Comparison of ENCODE assay signal across 34 cellular contexts in the genomic region with DNA sequence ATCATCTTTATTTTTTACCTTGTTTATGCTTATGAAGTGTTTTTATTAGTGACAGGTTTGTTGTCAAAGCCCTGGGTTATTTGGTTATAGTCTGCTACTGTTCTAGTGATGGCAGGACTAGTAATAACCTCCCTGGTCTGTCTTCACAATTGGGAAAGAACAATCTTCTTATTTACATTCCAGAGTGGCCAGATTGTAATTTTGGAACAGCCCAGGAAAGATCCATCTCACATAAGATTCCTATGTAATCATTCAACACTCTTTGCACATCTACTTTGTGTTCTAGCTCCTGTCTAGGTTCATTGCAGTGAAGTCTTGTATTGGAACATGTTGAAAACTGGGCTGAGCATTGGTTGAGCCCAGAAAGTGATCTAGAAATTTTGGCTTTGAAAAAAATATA.
"Had no signal": no experiment of that assay in that cellular context is flagged by ENCODE, and none has a peak within 500 bp of the region (broad histone marks: within the 10 kb centered on the region; RNA-seq: fewer than 3 reads in every experiment).

No MANE protein-coding gene starts in this region.

- H3K27ac ChIP-seq: adrenal gland, cardiac muscle cell, right lobe of liver, skin epidermis, upper lobe of right lung had no signal

- H3K9me3 ChIP-seq: adrenal gland, mucosa of descending colon, right lobe of liver, thyroid gland, upper lobe of right lung had no signal

- H3K4me1 ChIP-seq: adrenal gland, upper lobe of right lung had no signal

- H3K27me3 ChIP-seq: adrenal gland, cardiac muscle cell, dorsolateral prefrontal cortex, right lobe of liver, thyroid gland, upper lobe of right lung had no signal

- FAIRE-seq: frontal cortex, islet of Langerhans had no signal

- H3K4me3 ChIP-seq: adrenal gland, cardiac muscle cell, coronary artery, dorsolateral prefrontal cortex, mucosa of descending colon, right lobe of liver, skin epidermis, thyroid gland, upper lobe of right lung had no signal

- H3K36me3 ChIP-seq: adrenal gland, cardiac muscle cell had no signal

- ATAC-seq: activated CD8-positive, alpha-beta memory T cell treated with anti-CD3 and anti-CD28 coated beads, Interleukin-2, amount 10 ng/mL, durations not matched to agents 7 days and 5 days; activated CD8-positive, alpha-beta T cell treated with anti-CD3 and anti-CD28 coated beads for 36 hours; mucosa of descending colon; natural killer cell treated with Interleukin-12 subunit alpha and Interleukin-12 subunit beta and Interleukin-15 and Interleukin-18, amount 100 ng/mL, for 72 hours; right lobe of liver; stimulated activated effector memory CD8-positive, alpha-beta T cell treated with anti-CD3 and anti-CD28 coated beads, Interleukin-12 subunit alpha, Interleukin-12 subunit beta, amount 100 ng/mL, for 72 hours; T-helper 17 cell; upper lobe of right lung had no signal

- DNase-seq: activated CD4-positive, alpha-beta T cell treated with anti-CD3 and anti-CD28 coated beads for 1 hour; activated CD4-positive, alpha-beta T cell treated with anti-CD3 and anti-CD28 coated beads, Interleukin-2, amount 10 ng/mL, durations not matched to agents 7 days and 5 days; activated CD8-positive, alpha-beta memory T cell treated with anti-CD3 and anti-CD28 coated beads, Interleukin-2, amount 10 ng/mL, durations not matched to agents 7 days and 5 days; activated CD8-positive, alpha-beta T cell treated with anti-CD3 and anti-CD28 coated beads for 36 hours; activated effector memory CD4-positive, alpha-beta T cell treated with Interleukin-2 at 50 U/mL for 16 hours; activated naive CD4-positive, alpha-beta T cell treated with Interleukin-2 at 50 U/mL for 16 hours; activated T-cell treated with anti-CD3 and anti-CD28 coated beads for 4 hours; adrenal gland; aorta; cerebellar nuclear complex; dorsolateral prefrontal cortex; effector memory CD4-positive, alpha-beta T cell; erythroblast; glutamatergic neuron; left cardiac atrium; left ventricle myocardium superior; mucosa of descending colon; posterior cingulate gyrus; right lobe of liver; stimulated activated CD4-positive, alpha-beta T cell treated with anti-CD3 and anti-CD28 coated beads, Interleukin-12 subunit alpha, Interleukin-12 subunit beta, amount 100 ng/mL, for 4 hours; stimulated activated CD4-positive, alpha-beta T cell treated with anti-CD3 and anti-CD28 coated beads, Interleukin-4, amount 100 ng/mL, for 1 hour; substantia nigra; SW 1271; T-helper 17 cell; T1000; thyroid gland; upper lobe of right lung had no signal
